3 cellular contexts compared by ENCODE assay signal in the genomic region with DNA sequence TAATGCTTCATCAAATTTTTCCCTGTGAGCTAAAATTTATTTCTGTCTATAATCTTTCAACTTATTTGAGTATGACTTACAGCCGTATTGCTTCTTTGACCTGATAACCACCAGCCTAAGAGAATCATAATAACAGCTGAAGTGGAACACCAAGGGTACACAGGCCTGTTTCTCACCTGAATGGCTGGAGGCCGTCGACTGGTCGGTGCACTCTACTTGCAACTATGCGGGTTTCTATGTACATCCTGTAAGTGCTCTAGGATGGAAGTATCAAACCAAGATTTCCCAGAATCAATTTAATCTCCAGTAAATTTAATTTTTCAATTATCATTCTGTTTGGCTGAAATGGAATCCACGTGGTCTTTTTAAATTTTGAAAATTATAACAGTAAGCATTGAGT.
"Had no signal": no experiment of that assay in that cellular context is flagged by ENCODE, and none has a peak within 500 bp of the region (broad histone marks: within the 10 kb centered on the region; RNA-seq: fewer than 3 reads in every experiment).

No MANE protein-coding gene starts in this region.

- DNase-seq: IMR-90, KBM-7, KG1 had no signal
